9 cellular contexts compared by ENCODE assay signal in genomic region chr5:96703985-96704384, GRCh38. TPM values are rescaled to one million over a fixed set of nuclear protein-coding genes. Genes with fewer than 3 reads are reported as not detected.
DNase-seq lines count a peak whose midpoint lies in the region; ATAC-seq and TF ChIP-seq lines count a peak whose summit lies in the region.
"Had no signal": no experiment of that assay in that cellular context is flagged by ENCODE, and none has a peak within 500 bp of the region (broad histone marks: within the 10 kb centered on the region; RNA-seq: fewer than 3 reads in every experiment).

No MANE protein-coding gene starts in this region.

- H3K27ac Mint-ChIP-seq in naive thymus-derived CD8-positive, alpha-beta T cell: peak overlapping the region; percentile 87 to 99 (median 96)

- peak overlapping the region; percentile 68 to 97 (median 94) for H3K4me3 Mint-ChIP-seq in naive thymus-derived CD8-positive, alpha-beta T cell

- WGBS in ectodermal cell, 2 experiments: 81 to 88% methylated on average over 3 of the region's 3 CpGs

- H3K4me1 Mint-ChIP-seq in naive thymus-derived CD8-positive, alpha-beta T cell: peaks cover 15 to 65% (median 43%) of the 10 kb centered on the region in 4 donors

- H3K27me3 ChIP-seq in AG04450 (ENCODE audit: control insufficient read depth, insufficient read depth, low read length) (no peaks in the 10 kb centered on the region), MG63 (no peaks in the 10 kb centered on the region), ectodermal cell (ENCODE audit: control insufficient read depth, insufficient read depth, low read length, poor library complexity, severe bottlenecking) (peaks cover 4% of the 10 kb centered on the region)
- H3K27me3 ChIP-seq: SJSA1 had no signal

- H3K4me3 ChIP-seq in AG04450 (ENCODE audit: low read depth, low read length) (peak overlapping the region; percentile 74; the same call in 1 of the 2 replicates), MG63 (peak overlapping the region; percentile 67), ectodermal cell (ENCODE audit: insufficient read depth, low read depth, low read length) (peak overlapping the region; percentile 63)

- CTCF ChIA-PET in AG04450 (lab: Charles Lee): no interaction called here

- no peak for TF ChIP-seq CTCF in AG04450 (IDR thresholded peaks at IDR 0.05; ENCODE audit: low read depth, low read length)

- ATAC-seq in naive thymus-derived CD8-positive, alpha-beta T cell: no peak

- H3K27ac ChIP-seq in AG04450 (ENCODE audit: low read depth, low read length) (peak overlapping the region; percentile 47), ectodermal cell (ENCODE audit: insufficient read depth, low read depth, low read length, poor library complexity, severe bottlenecking) (no peak overlapping the region)

- H3K4me1 ChIP-seq in ectodermal cell (ENCODE audit: control insufficient read depth, insufficient read depth, low read length): peaks cover 6% of the 10 kb centered on the region

- no peaks in the 10 kb centered on the region; the same call in 1 of the 2 replicates for H3K9me3 ChIP-seq in AG04450 (ENCODE audit: control insufficient read depth, insufficient read depth, low read length)
- no peaks in the 10 kb centered on the region for H3K9me3 ChIP-seq in MG63
- H3K9me3 ChIP-seq in ectodermal cell (ENCODE audit: control insufficient read depth, low read length): no peaks in the 10 kb centered on the region
- H3K9me3 ChIP-seq: SJSA1 had no signal

- H3K36me3 ChIP-seq in MG63 (0 out of 2 replicates have a peak, but pooled peaks cover 4% of the 10 kb centered on the region), ectodermal cell (ENCODE audit: control insufficient read depth, insufficient read depth, low read length) (no peaks in the 10 kb centered on the region)

- no peak for DNase-seq in AG04450 (ENCODE audit: low read depth, low spot score)
- DNase-seq in MG63: no peak
- no peak for DNase-seq in naive thymus-derived CD8-positive, alpha-beta T cell
- DNase-seq in GDM1 (lab: John Stamatoyannopoulos, UW): no peak
- DNase-seq in stimulated activated CD4-positive, alpha-beta T cell treated with anti-CD3 and anti-CD28 coated beads, Interleukin-15, amount 100 ng/mL, for 24 hours: no peak
- DNase-seq in retina: no peak
- DNase-seq in A172 (ENCODE audit: low spot score): no peak

- POLR2A ChIA-PET in AG04450 (lab: Yijun Ruan, JAX): interaction anchor here (1.9 kb wide), 1 partner anchor 90 kb away, joined by 11 read pairs; no protein-coding TSS in a partner anchor
- POLR2A ChIA-PET in naive thymus-derived CD8-positive, alpha-beta T cell (lab: Charles Lee): interaction anchor here (0.6 to 0.9 kb wide), 2 partner anchors 9 to 1086 kb away, joined by 3 to 4 read pairs; no protein-coding TSS in a partner anchor

- no peaks in the 10 kb centered on the region for H3K27me3 Mint-ChIP-seq in naive thymus-derived CD8-positive, alpha-beta T cell

- H3K36me3 Mint-ChIP-seq in naive thymus-derived CD8-positive, alpha-beta T cell: peaks cover 0 to 3% (median 0%) of the 10 kb centered on the region in 3 donors

- H3K9me3 Mint-ChIP-seq in naive thymus-derived CD8-positive, alpha-beta T cell: no peaks in the 10 kb centered on the region

RNA-seq across cellular contexts. Expression of gene CAST, which starts 41.8 kb away (rescaled TPM):
- polyA plus RNA-seq in AG04450 (2011; rRNA removed): 145 and 191 TPM in 2 replicates
- polyA minus RNA-seq in AG04450 (2011; rRNA and poly(A)+ RNA removed): 106 and 137 TPM in 2 replicates
- 136 and 150 TPM in 2 replicates for total RNA-seq in MG63 (2014; rRNA removed; shearing (Covaris generic); ENCODE audit: low replicate concordance)
- 79.0 TPM for polyA plus RNA-seq in ectodermal cell (2013, experiment 1 of 4)
- polyA plus RNA-seq in ectodermal cell (2013, experiment 2 of 4): 74.8 TPM
- polyA plus RNA-seq in ectodermal cell (2013, experiment 3 of 4): 68.0 TPM
- 70.8 TPM for polyA plus RNA-seq in ectodermal cell (2013, experiment 4 of 4)
- total RNA-seq in naive thymus-derived CD8-positive, alpha-beta T cell: 100 to 1,000 TPM; 114 to 115 TPM
- polyA plus RNA-seq in naive thymus-derived CD8-positive, alpha-beta T cell: 10 to 100 TPM; 29.9 to 42.2 (median 32.9) TPM
- total RNA-seq in A172 (2014; rRNA removed; shearing (Covaris generic)): 166 and 225 TPM in 2 replicates
